Comparison of ENCODE assay signal across 8 cellular contexts in genomic region chr22:40043793-40044101, GRCh38. TPM values are rescaled to one million over a fixed set of nuclear protein-coding genes. Genes with fewer than 3 reads are reported as not detected.
A peak's percentile ranks its signal among the peaks of the same experiment; 100 is the strongest.
DNase-seq lines count a peak whose midpoint lies in the region; ATAC-seq and TF ChIP-seq lines count a peak whose summit lies in the region.

No MANE protein-coding gene starts in this region.

- no peaks in the 10 kb centered on the region for H3K36me3 Mint-ChIP-seq in brain

- peak overlapping the region; percentile 67 for H4K8ac ChIP-seq in mesendoderm (ENCODE audit: low read depth, low read length)

- H3K4me2 ChIP-seq in mesendoderm (ENCODE audit: low read length): peak overlapping the region; percentile 53

- peak overlapping the region; percentile 95 for H3K4ac ChIP-seq in mesendoderm (ENCODE audit: low read depth, low read length)

- peak overlapping the region; percentile 98 to 100 (median 99) for H3K27ac Mint-ChIP-seq in brain

- H3K79me2 ChIP-seq in mesendoderm (ENCODE audit: control insufficient read depth, insufficient read depth, low read length): peaks cover 2% of the 10 kb centered on the region

- H3K4me3 ChIP-seq in cardiac muscle cell (peak overlapping the region; percentile 61), mesendoderm (ENCODE audit: low read length) (no peak overlapping the region), upper lobe of right lung (peak overlapping the region; percentile 67)

- DNase-seq in cardiac muscle cell (ENCODE audit: low read depth in 1 of 2, low spot score in 1 of 2) (no peak), cardiac septum (ENCODE audit: low spot score) (no peak), mesendoderm (no peak), upper lobe of right lung (no peak), NCI-H2227 treated with DMSO at 0.1 percent for 48 hours (lab: John Stamatoyannopoulos, UW) (no peak)

- no peak overlapping the region for H2AK5ac ChIP-seq in mesendoderm (ENCODE audit: low read length)

- H2BK15ac ChIP-seq in mesendoderm (replicated peaks; ENCODE audit: low read depth): no peak overlapping the region

- peaks cover 14% of the 10 kb centered on the region for H3K4me1 ChIP-seq in cardiac muscle cell (ENCODE audit: low read depth)
- no peaks in the 10 kb centered on the region for H3K4me1 ChIP-seq in mesendoderm (ENCODE audit: control insufficient read depth, low read depth, low read length)
- H3K4me1 ChIP-seq in upper lobe of right lung: peaks cover 27% of the 10 kb centered on the region

- intact Hi-C loops in cardiac septum (cut with DNase I) (loop anchor here (2.0 to 10.0 kb wide), 4 partner anchors 134 to 601 kb away; partner anchors contain the start of genes ADSL and TNRC6B), upper lobe of right lung (cut with DNase I) (loop anchor here (10.0 kb wide), 1 partner anchor 301 kb away; the partner anchor contains the start of gene ADSL)

- H3K9ac ChIP-seq in mesendoderm (ENCODE audit: low read length): peak overlapping the region; percentile 43

- no peak overlapping the region for H3K23ac ChIP-seq in mesendoderm (ENCODE audit: low read length)

- peak overlapping the region; percentile 91 to 99 (median 94) for H3K4me3 Mint-ChIP-seq in brain

- H3K27ac ChIP-seq in cardiac muscle cell: peak overlapping the region; percentile 93
- no peak overlapping the region for H3K27ac ChIP-seq in mesendoderm (ENCODE audit: low read depth, low read length)
- peak overlapping the region; percentile 89 for H3K27ac ChIP-seq in upper lobe of right lung

- WGBS in mesendoderm (ENCODE audit: extremely low coverage, insufficient coverage, low lambda C conversion rate): no CpG with 5 or more reads among the region's 5 CpGs

- no peak for ATAC-seq in upper lobe of right lung
- no peak for ATAC-seq in HG02798 (IDR thresholded peaks at IDR 0.05; ENCODE audit: poor library complexity, unreplicated experiment)
- no peak for ATAC-seq in GM18867 (IDR thresholded peaks at IDR 0.05; ENCODE audit: unreplicated experiment)

- peak overlapping the region; percentile 45 for H3K18ac ChIP-seq in mesendoderm (ENCODE audit: low read length)

- H2BK120ac ChIP-seq in mesendoderm (ENCODE audit: low read depth, low read length): no peak overlapping the region

- peaks cover 17% of the 10 kb centered on the region for H3K27me3 Mint-ChIP-seq in brain

- H3K9me3 ChIP-seq in cardiac muscle cell (ENCODE audit: low read depth): no peaks in the 10 kb centered on the region
- H3K9me3 ChIP-seq in upper lobe of right lung: no peaks in the 10 kb centered on the region

- peaks cover 66% of the 10 kb centered on the region for H3K4me1 Mint-ChIP-seq in brain

- peaks cover 0 to 6% (median 0%) of the 10 kb centered on the region in 5 experiments for H3K9me3 Mint-ChIP-seq in brain

- peak overlapping the region; percentile 29 for H3K56ac ChIP-seq in mesendoderm (ENCODE audit: low read length)

- H4K5ac ChIP-seq in mesendoderm (ENCODE audit: low read length): peak overlapping the region; percentile 26

- no peak for TF ChIP-seq CTCF in cardiac muscle cell (IDR thresholded peaks at IDR 0.05; ENCODE audit: low read depth, low read length)
- TF ChIP-seq CTCF in brain (conservative IDR thresholded peaks at IDR 0.05): no peak
- TF ChIP-seq CTCF in upper lobe of right lung (IDR thresholded peaks at IDR 0.05): no peak

- H3K27me3 ChIP-seq in cardiac muscle cell (peaks cover 31% of the 10 kb centered on the region), mesendoderm (ENCODE audit: insufficient read depth, low read length, poor library complexity) (no peaks in the 10 kb centered on the region), upper lobe of right lung (peaks cover 6% of the 10 kb centered on the region)

- H3K36me3 ChIP-seq in cardiac muscle cell: no peaks in the 10 kb centered on the region
- H3K36me3 ChIP-seq in mesendoderm (ENCODE audit: control insufficient read depth, insufficient read depth, low read length): no peaks in the 10 kb centered on the region
- no peaks in the 10 kb centered on the region for H3K36me3 ChIP-seq in upper lobe of right lung

- H2BK5ac ChIP-seq in mesendoderm (ENCODE audit: low read length): no peak overlapping the region

- peaks cover 2% of the 10 kb centered on the region for H3K79me1 ChIP-seq in mesendoderm (ENCODE audit: low read length)

RNA-seq across cellular contexts. Expression of gene FAM83F, which starts 49.0 kb away (rescaled TPM):
- total RNA-seq in cardiac muscle cell (0.18 and 0.46 TPM in 2 replicates), cardiac septum (2.3 TPM), upper lobe of right lung (0.35 TPM)
- polyA plus RNA-seq in cardiac muscle cell (0.06 TPM in 1 of 2 replicates, not detected in the other), brain (ENCODE audit: insufficient read depth, low read depth, low replicate concordance) (10.8 TPM)
- polyA plus RNA-seq in mesendoderm (2013, experiment 1 of 2): 8.8 TPM
- polyA plus RNA-seq in mesendoderm (2013, experiment 2 of 2): 8.1 TPM
